ENCODE assay signal across 1 cellular context in genomic region chr11:66592457-66593302, GRCh38.
TF ChIP-seq lines count a peak whose summit lies in the region.

TSS of gene CCDC87 (minus strand) at chr11:66593063. CDS start at chr11:66593015, 48 bp downstream.
TSS of gene CCS (plus strand) at chr11:66593185. CDS start at chr11:66593262, 77 bp downstream.

TF ChIP-seq in K562, 482 proteins besides CTCF, POLR2A, EP300 and RAD21 (continued from another document and continues in another):
- no peak for TF ChIP-seq ZNF609 (CRISPR knock-in tag; IDR thresholded peaks at IDR 0.05; ENCODE audit: borderline replicate concordance)
- TF ChIP-seq RHOXF2B (CRISPR knock-in tag; conservative IDR thresholded peaks at IDR 0.05), result no peak
- TF ChIP-seq RBM25 (IDR thresholded peaks at IDR 0.05; ENCODE audit: low read depth, low read length, severe bottlenecking), result no peak
- no peak for TF ChIP-seq ZNF717 (CRISPR knock-in tag; IDR thresholded peaks at IDR 0.05)
- TF ChIP-seq HDGF (IDR thresholded peaks at IDR 0.05), result no peak
- no peak for TF ChIP-seq NONO (IDR thresholded peaks at IDR 0.05; ENCODE audit: low read depth in 2 of 2, low read length in 1 of 2)
- no peak for TF ChIP-seq ZNF347 (CRISPR knock-in tag; IDR thresholded peaks at IDR 0.05; ENCODE audit: low read depth)
- TF ChIP-seq TAL1 (IDR thresholded peaks at IDR 0.05), result no peak
- TF ChIP-seq ZNF354B (CRISPR knock-in tag; IDR thresholded peaks at IDR 0.05), result no peak
- TF ChIP-seq RBM14 (IDR thresholded peaks at IDR 0.05; ENCODE audit: borderline replicate concordance, insufficient read depth, low read depth, low read length), result no peak
- TF ChIP-seq ZNF280A (IDR thresholded peaks at IDR 0.05; ENCODE audit: low read depth, partially characterized antibody), result no peak
- no peak for TF ChIP-seq MITF (IDR thresholded peaks at IDR 0.05)
- TF ChIP-seq XRCC5 (IDR thresholded peaks at IDR 0.05; ENCODE audit: low read depth, low read length), result peak; percentile 78
- TF ChIP-seq TAF9B (IDR thresholded peaks at IDR 0.05; ENCODE audit: partially characterized antibody), result no peak
- TF ChIP-seq SIN3B (IDR thresholded peaks at IDR 0.05; ENCODE audit: low read depth), result no peak
- TF ChIP-seq TCFL5 (CRISPR knock-in tag; conservative IDR thresholded peaks at IDR 0.05), result no peak
- TF ChIP-seq PCBP1 (IDR thresholded peaks at IDR 0.05; ENCODE audit: low read depth, low read length, poor library complexity, severe bottlenecking), result no peak
- peak; percentile 95 for TF ChIP-seq ZBTB2 (IDR thresholded peaks at IDR 0.05)
- TF ChIP-seq CBX1 (IDR thresholded peaks at IDR 0.05; ENCODE audit: low read depth), result 0 out of 2 replicates have a peak, but pooled peaks have one; percentile 73
- no peak for TF ChIP-seq FOXM1 (IDR thresholded peaks at IDR 0.05; ENCODE audit: low read depth)
- no peak for TF ChIP-seq FOXM1 (CRISPR knock-in tag; IDR thresholded peaks at IDR 0.05; ENCODE audit: low read depth)
- TF ChIP-seq ZNF316 (IDR thresholded peaks at IDR 0.05), result peak; percentile 46; the same call in 1 of the 2 replicates
- no peak for TF ChIP-seq FOS (IDR thresholded peaks at IDR 0.05; ENCODE audit: extremely low read depth, insufficient read length)
- no peak for TF ChIP-seq TAF7 (tag; IDR thresholded peaks at IDR 0.05)
- 0 out of 2 replicates have a peak, but pooled peaks have one; percentile 10 for TF ChIP-seq MBD2 (IDR thresholded peaks at IDR 0.05; ENCODE audit: borderline replicate concordance, low read depth)
- no peak for TF ChIP-seq ZNF232 (CRISPR knock-in tag; IDR thresholded peaks at IDR 0.05)
- TF ChIP-seq ZNF57 (CRISPR knock-in tag; IDR thresholded peaks at IDR 0.05), result no peak
- TF ChIP-seq ZNF431 (CRISPR knock-in tag; IDR thresholded peaks at IDR 0.05), result no peak
- peak; percentile 95 for TF ChIP-seq NCOA6 (IDR thresholded peaks at IDR 0.05)
- peak in 2 of 3 experiments; percentile 13 to 19 for TF ChIP-seq YY1 (IDR thresholded peaks at IDR 0.05; ENCODE audit: borderline replicate concordance in 1 of 3, control insufficient read depth in 1 of 3, extremely low read depth in 1 of 3, insufficient read depth in 3 of 3, insufficient read length in 1 of 3, insufficient replicate concordance in 2 of 3, low read depth in 1 of 3, low read length in 2 of 3)
- no peak for TF ChIP-seq MBD1 (CRISPR knock-in tag; IDR thresholded peaks at IDR 0.05)
- TF ChIP-seq LEF1 (IDR thresholded peaks at IDR 0.05), result no peak
- TF ChIP-seq C11orf30 (IDR thresholded peaks at IDR 0.05; ENCODE audit: low read depth), result peak; percentile 20; the same call in 1 of the 2 replicates
- 0 out of 2 replicates have a peak, but pooled peaks have one; percentile 30 for TF ChIP-seq TCF3 (CRISPR knock-in tag; IDR thresholded peaks at IDR 0.05)
- no peak for TF ChIP-seq DMBX1 (CRISPR knock-in tag; IDR thresholded peaks at IDR 0.05; ENCODE audit: borderline replicate concordance)
- TF ChIP-seq TARDBP (IDR thresholded peaks at IDR 0.05), result 0 out of 2 replicates have a peak, but pooled peaks have one; percentile 62
- no peak for TF ChIP-seq MCM7 (IDR thresholded peaks at IDR 0.05)
- TF ChIP-seq NR4A1 (CRISPR knock-in tag; IDR thresholded peaks at IDR 0.05), result no peak
- TF ChIP-seq NR4A1 (tag; IDR thresholded peaks at IDR 0.05), result no peak
- TF ChIP-seq GTF2B (IDR thresholded peaks at IDR 0.05; ENCODE audit: extremely low read depth, insufficient read length), result no peak
- peak; percentile 68 for TF ChIP-seq TBP (optimal IDR thresholded peaks at IDR 0.05; ENCODE audit: low read depth, low read length)
- TF ChIP-seq ZNF589 (CRISPR knock-in tag; IDR thresholded peaks at IDR 0.05; ENCODE audit: low read depth), result no peak
- TF ChIP-seq SFPQ (IDR thresholded peaks at IDR 0.05; ENCODE audit: low read depth, low read length), result no peak
- TF ChIP-seq MAFK (IDR thresholded peaks at IDR 0.05; ENCODE audit: low read length), result no peak
- TF ChIP-seq CBFA2T2 (conservative IDR thresholded peaks at IDR 0.05), result no peak
- TF ChIP-seq SMARCE1 (IDR thresholded peaks at IDR 0.05), result no peak
- TF ChIP-seq GATA2 (CRISPR knock-in tag; IDR thresholded peaks at IDR 0.05), result no peak
- peak; percentile 74; the same call in 1 of the 2 replicates for TF ChIP-seq ZEB2 (IDR thresholded peaks at IDR 0.05)
- no peak for TF ChIP-seq ZNF121 (CRISPR knock-in tag; conservative IDR thresholded peaks at IDR 0.05)
- TF ChIP-seq ZNF695 (CRISPR knock-in tag; IDR thresholded peaks at IDR 0.05), result no peak
- TF ChIP-seq MCM5 (IDR thresholded peaks at IDR 0.05; ENCODE audit: low read depth), result no peak
- no peak for TF ChIP-seq ZBTB8A (IDR thresholded peaks at IDR 0.05; ENCODE audit: partially characterized antibody)
- TF ChIP-seq GTF3C2 (IDR thresholded peaks at IDR 0.05; ENCODE audit: borderline replicate concordance, extremely low read depth, insufficient read length), result no peak
- no peak for TF ChIP-seq CHD4 (IDR thresholded peaks at IDR 0.05; ENCODE audit: insufficient read depth, insufficient replicate concordance, low read depth, low read length, poor library complexity, severe bottlenecking)
- peak; percentile 96 for TF ChIP-seq POLR2B (IDR thresholded peaks at IDR 0.05; ENCODE audit: low read depth, partially characterized antibody)
